In genomic region chr22:39240841-39241631, GRCh38 we compare ENCODE assay signal across 8 cellular contexts. TPM values are rescaled to one million over a fixed set of nuclear protein-coding genes. Genes with fewer than 3 reads are reported as not detected.
DNase-seq lines count a peak whose midpoint lies in the region; ATAC-seq, FAIRE-seq and TF ChIP-seq lines count a peak whose summit lies in the region.

No MANE protein-coding gene starts in this region.

- peaks cover 52% of the 10 kb centered on the region for H3F3A ChIP-seq in PC-9 (ENCODE audit: insufficient read depth, low read depth)

- H3K27me3 ChIP-seq in PC-9 (ENCODE audit: insufficient read depth, low read depth) (no peaks in the 10 kb centered on the region), mesendoderm (ENCODE audit: insufficient read depth, low read length, poor library complexity) (no peaks in the 10 kb centered on the region)

- no peak overlapping the region for H4K8ac ChIP-seq in mesendoderm (ENCODE audit: low read depth, low read length)

- peak; percentile 23 for FAIRE-seq in urothelium cell line (lab: Jason Lieb, UNC)

- H3K36me3 ChIP-seq in PC-9 (ENCODE audit: low read depth) (peaks cover 3% of the 10 kb centered on the region; the same call in 1 of the 2 replicates), mesendoderm (ENCODE audit: control insufficient read depth, insufficient read depth, low read length) (no peaks in the 10 kb centered on the region)

- H3K4me1 Mint-ChIP-seq in Calu3 (ENCODE audit: low read depth, unreplicated experiment), result peaks cover 66% of the 10 kb centered on the region
- H3K4me1 Mint-ChIP-seq in central memory CD8-positive, alpha-beta T cell, result peaks cover 67% of the 10 kb centered on the region

- peaks cover 77% of the 10 kb centered on the region for H3K79me2 ChIP-seq in PC-9 (ENCODE audit: low read depth)
- no peaks in the 10 kb centered on the region for H3K79me2 ChIP-seq in mesendoderm (ENCODE audit: control insufficient read depth, insufficient read depth, low read length)

- BruUV-seq in Calu3 (replicated peaks; lab: Mats Ljungman, UMichigan), result no TSS peak
- no TSS peak for BruUV-seq in PC-9 (replicated peaks; lab: Mats Ljungman, UMichigan)

- H3K4me3 Mint-ChIP-seq in Calu3 (ENCODE audit: low read depth, unreplicated experiment), result peak overlapping the region; percentile 96
- H3K4me3 Mint-ChIP-seq in central memory CD8-positive, alpha-beta T cell, result peak overlapping the region; percentile 88

- peaks cover 23% of the 10 kb centered on the region for H4K20me1 ChIP-seq in PC-9 (ENCODE audit: insufficient read depth)

- DNase-seq in Calu3 (peak; percentile 60), PC-9 (peak; percentile 93 to 99), mesendoderm (peak; percentile 66), urothelium cell line (ENCODE audit: low spot score) (no peak), UCSD-AML1 (lab: John Stamatoyannopoulos, UW; ENCODE audit: unreplicated experiment) (no peak)
- DNase-seq in central memory CD8-positive, alpha-beta T cell (ENCODE audit: low spot score in 2 of 2), result peak; percentile 25 to 31

- H2AFZ ChIP-seq in PC-9, result no peak overlapping the region

- peaks cover 3% of the 10 kb centered on the region for H3K79me1 ChIP-seq in mesendoderm (ENCODE audit: low read length)

- CTCF ChIA-PET in Calu3 (lab: Charles Lee), result interaction anchor here (0.6 to 1.1 kb wide), 5 partner anchors 26 to 545 kb away, joined by 3 to 4 read pairs (median 3); partner anchors contain the start of gene CBX7
- CTCF ChIA-PET in PC-9 (lab: Charles Lee), result interaction anchor here (0.5 to 1.3 kb wide), 9 partner anchors 11 to 288 kb away, joined by 3 to 5 read pairs (median 3); no protein-coding TSS in a partner anchor

- peak overlapping the region; percentile 54 for H3K9ac ChIP-seq in mesendoderm (ENCODE audit: low read length)

- H3K4me1 ChIP-seq in PC-9 (replicated peaks; ENCODE audit: insufficient read depth) (peaks cover 51% of the 10 kb centered on the region), mesendoderm (ENCODE audit: control insufficient read depth, low read depth, low read length) (peaks cover 7% of the 10 kb centered on the region)

- peak overlapping the region; percentile 82 for H2AK5ac ChIP-seq in mesendoderm (ENCODE audit: low read length)

- no peak overlapping the region for H2BK15ac ChIP-seq in mesendoderm (replicated peaks; ENCODE audit: low read depth)

- H3K9me3 Mint-ChIP-seq in Calu3 (ENCODE audit: low read depth, unreplicated experiment), result no peaks in the 10 kb centered on the region
- no peaks in the 10 kb centered on the region for H3K9me3 Mint-ChIP-seq in central memory CD8-positive, alpha-beta T cell

- POLR2A ChIA-PET in PC-9 (lab: Charles Lee; ENCODE audit: unreplicated experiment), result interaction anchor here (0.6 to 1.3 kb wide), 7 partner anchors 13 to 1130 kb away, joined by 3 to 9 read pairs (median 4); partner anchors contain the start of gene CBX7

- H3K36me3 Mint-ChIP-seq in Calu3 (ENCODE audit: insufficient read depth, unreplicated experiment), result peaks cover 67% of the 10 kb centered on the region
- H3K36me3 Mint-ChIP-seq in central memory CD8-positive, alpha-beta T cell (ENCODE audit: insufficient read depth), result peaks cover 45% of the 10 kb centered on the region

- no peaks in the 10 kb centered on the region for H3K9me2 ChIP-seq in PC-9 (ENCODE audit: insufficient read depth)

- no CpG with 5 or more reads among the region's 19 CpGs for WGBS in mesendoderm (ENCODE audit: extremely low coverage, insufficient coverage, low lambda C conversion rate)

- H3K23ac ChIP-seq in mesendoderm (ENCODE audit: low read length), result no peak overlapping the region

- peak overlapping the region; percentile 78 for H3K56ac ChIP-seq in mesendoderm (ENCODE audit: low read length)

- no peak for TF ChIP-seq CTCF in Calu3 (IDR thresholded peaks at IDR 0.05; ENCODE audit: unreplicated experiment)
- TF ChIP-seq CTCF in PC-9 (conservative IDR thresholded peaks at IDR 0.05), result peak; percentile 20

- peak; percentile 21 for ATAC-seq in central memory CD8-positive, alpha-beta T cell (replicated peaks; ENCODE audit: extremely low read depth, poor library complexity, severe bottlenecking)
- ATAC-seq in HG03045 (IDR thresholded peaks at IDR 0.05; ENCODE audit: unreplicated experiment) (no peak), GM19023 (IDR thresholded peaks at IDR 0.05; ENCODE audit: unreplicated experiment) (no peak)

- H2BK120ac ChIP-seq in mesendoderm (ENCODE audit: low read depth, low read length), result no peak overlapping the region

- H3K27ac ChIP-seq in PC-9 (peak overlapping the region; percentile 67), mesendoderm (ENCODE audit: low read depth, low read length) (no peak overlapping the region)

- no peaks in the 10 kb centered on the region for H3K9me3 ChIP-seq in PC-9 (ENCODE audit: insufficient read depth, low read depth)

- H4K5ac ChIP-seq in mesendoderm (ENCODE audit: low read length), result no peak overlapping the region

- no peak overlapping the region for H3K4ac ChIP-seq in mesendoderm (ENCODE audit: low read depth, low read length)

- H3K18ac ChIP-seq in mesendoderm (ENCODE audit: low read length), result no peak overlapping the region

- H3K4me3 ChIP-seq in PC-9, result peak overlapping the region; percentile 98
- H3K4me3 ChIP-seq in mesendoderm (ENCODE audit: low read length), result no peak overlapping the region

- no peak overlapping the region for H2BK5ac ChIP-seq in mesendoderm (ENCODE audit: low read length)

- peak overlapping the region; percentile 89 for H3K4me2 ChIP-seq in PC-9
- H3K4me2 ChIP-seq in mesendoderm (ENCODE audit: low read length), result no peak overlapping the region

- peak overlapping the region; percentile 89 for H3K27ac Mint-ChIP-seq in Calu3 (ENCODE audit: unreplicated experiment)
- H3K27ac Mint-ChIP-seq in central memory CD8-positive, alpha-beta T cell (ENCODE audit: low read depth), result peak overlapping the region; percentile 97

- intact Hi-C loops in Calu3 (cut with micrococcal nuclease; ENCODE audit: unreplicated experiment), result loop anchor here (5.0 to 10.0 kb wide), 2 partner anchors 51 to 66 kb away; no protein-coding TSS in a partner anchor
- intact Hi-C loops in PC-9 (cut with micrococcal nuclease; ENCODE audit: unreplicated experiment), result loop anchor here (1.0 to 10.0 kb wide), 3 partner anchors 27 to 284 kb away; partner anchors contain the start of gene ATF4

- H3K27me3 Mint-ChIP-seq in Calu3 (ENCODE audit: unreplicated experiment), result no peaks in the 10 kb centered on the region
- H3K27me3 Mint-ChIP-seq in central memory CD8-positive, alpha-beta T cell, result peaks cover 9% of the 10 kb centered on the region

RNA-seq across cellular contexts. Expression of gene PDGFB, which starts 3.7 kb away (rescaled TPM):
- total RNA-seq in Calu3 (2022), result 12.1 and 25.9 TPM in 2 replicates
- total RNA-seq in PC-9 (2021), result 35.5 and 39.7 TPM in 2 replicates
- polyA plus RNA-seq in mesendoderm (2013, experiment 1 of 2), result 3.6 TPM
- polyA plus RNA-seq in mesendoderm (2013, experiment 2 of 2), result 3.7 TPM

Comparison
In these comparisons a context has a peak if more than half of its experiments do, and no peak if none do; other contexts are left out.
1. DNase-seq: peak in Calu3 (single experiment), PC-9 (2 of 2), central memory CD8-positive, alpha-beta T cell (2 of 2) and mesendoderm (single experiment); none in urothelium cell line (single experiment) and UCSD-AML1 (single experiment).